19 cellular contexts compared by ENCODE assay signal in genomic region chr3:171883257-171883892, GRCh38. TPM values are rescaled to one million over a fixed set of nuclear protein-coding genes. Genes with fewer than 3 reads are reported as not detected.
DNase-seq lines count a peak whose midpoint lies in the region; ATAC-seq, FAIRE-seq and TF ChIP-seq lines count a peak whose summit lies in the region.
"Had no signal": no experiment of that assay in that cellular context is flagged by ENCODE, and none has a peak within 500 bp of the region (broad histone marks: within the 10 kb centered on the region; RNA-seq: fewer than 3 reads in every experiment).

No MANE protein-coding gene starts in this region.

- no peak overlapping the region for H3K9ac ChIP-seq in IMR-90 (ENCODE audit: low read depth, low read length)
- H3K9ac ChIP-seq: KMS-11 had no signal

- no peak for TF ChIP-seq RAD21 in IMR-90 (IDR thresholded peaks at IDR 0.05; ENCODE audit: low read length)

- H3K4me1 ChIP-seq in IMR-90 (ENCODE audit: control insufficient read depth, insufficient read depth, low read length) (peaks cover 8% of the 10 kb centered on the region), pancreas (peaks cover 0 to 7% (median 3%) of the 10 kb centered on the region in 3 donors)

- H3K9me3 ChIP-seq in IMR-90 (ENCODE audit: control insufficient read depth, insufficient read depth, low read length) = no peaks in the 10 kb centered on the region
- no peaks in the 10 kb centered on the region for H3K9me3 ChIP-seq in pancreas
- H3K9me3 ChIP-seq: SJSA1 had no signal

- intact Hi-C loops in Calu3 (cut with micrococcal nuclease; ENCODE audit: unreplicated experiment) (loop anchor here (2.0 kb wide), 2 partner anchors 53 to 155 kb away; partner anchors contain the start of gene FNDC3B), IMR-90 (cut with micrococcal nuclease) (no loop called here), pancreas (cut with DNase I) (no loop called here)

- no peaks in the 10 kb centered on the region for H4K20me1 ChIP-seq in IMR-90 (ENCODE audit: insufficient read depth, low read length)

- H3K56ac ChIP-seq in IMR-90 (ENCODE audit: extremely low read depth, insufficient read depth, low read length) = no peak overlapping the region

- no peak for TF ChIP-seq POLR2A in IMR-90 (IDR thresholded peaks at IDR 0.05; ENCODE audit: low read depth, low read length)

- H3K79me1 ChIP-seq in IMR-90 (ENCODE audit: low read depth in 1 of 2, low read length in 2 of 2) = no peaks in the 10 kb centered on the region

- H2BK15ac ChIP-seq in IMR-90 (ENCODE audit: low read depth, low read length) = no peak overlapping the region

- dilution Hi-C loops in IMR-90 (cut with HindIII; ENCODE audit: low sequenced_read_pairs, unreplicated experiment) = no loop called here

- H4K5ac ChIP-seq in IMR-90 (ENCODE audit: low read depth, low read length) = no peak overlapping the region

- H3K18ac ChIP-seq in IMR-90 (ENCODE audit: low read depth, low read length) = no peak overlapping the region

- POLR2A ChIA-PET in IMR-90 (lab: Charles Lee; ENCODE audit: unreplicated experiment) = no interaction called here

- WGBS in IMR-90 (ENCODE audit: extremely low coverage in 2 of 2, insufficient read length in 1 of 2), 2 experiments = no CpG with 5 or more reads among the region's 3 CpGs
- WGBS in pancreas, 2 donors = 49 to 52% methylated on average over 3 of the region's 3 CpGs

- peaks cover 7% of the 10 kb centered on the region for H3K9me3 Mint-ChIP-seq in Calu3 (ENCODE audit: low read depth, unreplicated experiment)
- H3K9me3 Mint-ChIP-seq: HFFc6 had no signal

- no peak overlapping the region for H3K4me2 ChIP-seq in IMR-90 (ENCODE audit: low read depth, low read length)
- H3K4me2 ChIP-seq: KMS-11 had no signal

- DNase-seq in Calu3 = no peak
- no peak for DNase-seq in IMR-90
- DNase-seq in kidney glomerular epithelial cell (lab: John Stamatoyannopoulos, UW) = peak; percentile 68
- no peak for DNase-seq in pancreas
- DNase-seq in middle frontal gyrus (ENCODE audit: extremely low spot score, low spot score) = no peak
- DNase-seq in A172 (ENCODE audit: low spot score) = no peak
- no peak for DNase-seq in islet precursor cell
- DNase-seq: COR-L47, HFFc6, NCI-H1436, NCI-H2029, NCI-H82, PC-3 had no signal

- no peak overlapping the region for H4K91ac ChIP-seq in IMR-90 (ENCODE audit: insufficient read depth, low read depth, low read length)

- no peak overlapping the region for H3K4ac ChIP-seq in IMR-90 (ENCODE audit: low read depth, low read length)

- no peak overlapping the region for H3K23ac ChIP-seq in IMR-90 (ENCODE audit: low read depth, low read length)

- H3K27me3 ChIP-seq in IMR-90 (ENCODE audit: control insufficient read depth, insufficient read depth, low read length) (no peaks in the 10 kb centered on the region), pancreas (no peaks in the 10 kb centered on the region)
- H3K27me3 ChIP-seq: SJSA1 had no signal

- no peak overlapping the region for H2AFZ ChIP-seq in IMR-90 (replicated peaks; ENCODE audit: low read length, poor library complexity)

- H4K8ac ChIP-seq in IMR-90 (ENCODE audit: low read depth in 2 of 2, low read length in 2 of 2) = no peak overlapping the region

- H2BK5ac ChIP-seq in IMR-90 (ENCODE audit: low read depth, low read length, poor library complexity, severe bottlenecking) = no peak overlapping the region

- CTCF ChIA-PET in Calu3 (lab: Charles Lee) (interaction anchor here (0.5 to 2.8 kb wide), 12 partner anchors 8 to 458 kb away, joined by 3 to 13 read pairs (median 6); no protein-coding TSS in a partner anchor), IMR-90 (lab: Yijun Ruan, JAX) (interaction anchor here (0.6 kb wide), 1 partner anchor 117 kb away, joined by 3 read pairs; no protein-coding TSS in a partner anchor)

- H3K36me3 Mint-ChIP-seq in Calu3 (ENCODE audit: insufficient read depth, unreplicated experiment) = peaks cover 13% of the 10 kb centered on the region

- H3K36me3 ChIP-seq in IMR-90 (ENCODE audit: control insufficient read depth, insufficient read depth, low read length) (no peaks in the 10 kb centered on the region), pancreas (no peaks in the 10 kb centered on the region)
- H3K36me3 ChIP-seq: SJSA1 had no signal

- H3K27ac Mint-ChIP-seq in Calu3 (ENCODE audit: unreplicated experiment) = peak overlapping the region; percentile 72
- H3K27ac Mint-ChIP-seq: HFFc6 had no signal

- TF ChIP-seq CTCF in Calu3 (IDR thresholded peaks at IDR 0.05; ENCODE audit: unreplicated experiment) (no peak), IMR-90 (conservative IDR thresholded peaks at IDR 0.05; ENCODE audit: low read depth, low read length) (no peak), pancreas (IDR thresholded peaks at IDR 0.05) (no peak)

- H3K27ac ChIP-seq in IMR-90 (ENCODE audit: insufficient read depth, low read length) (no peak overlapping the region), pancreas (peak overlapping the region in 3 of 4 donors; percentile 35 to 62 (median 57))
- H3K27ac ChIP-seq: KMS-11, SJSA1 had no signal

- H3K4me3 Mint-ChIP-seq in Calu3 (ENCODE audit: low read depth, unreplicated experiment) = peak overlapping the region; percentile 7
- H3K4me3 Mint-ChIP-seq: HFFc6 had no signal

- no peak overlapping the region for H3K14ac ChIP-seq in IMR-90 (replicated peaks; ENCODE audit: low read depth, low read length)

- H2BK20ac ChIP-seq in IMR-90 (ENCODE audit: low read depth, low read length) = no peak overlapping the region

- H2AK5ac ChIP-seq in IMR-90 (ENCODE audit: low read depth, low read length) = no peak overlapping the region; the same call in 1 of the 2 replicates

- ATAC-seq in IMR-90 (ENCODE audit: low read depth) = no peak
- peak in 3 of 4 donors; percentile 61 to 73 (median 65) for ATAC-seq in pancreas
- ATAC-seq: PC-3 had no signal

- no TSS peak for BruUV-seq in Calu3 (replicated peaks; lab: Mats Ljungman, UMichigan)
- BruUV-seq in IMR-90 (replicated peaks; lab: Mats Ljungman, UMichigan) = no TSS peak

- H3K9me1 ChIP-seq in IMR-90 (ENCODE audit: insufficient read depth, low read length) = no peaks in the 10 kb centered on the region; the same call in 1 of the 2 replicates

- no peak for FAIRE-seq in pancreas (lab: Jason Lieb, UNC)
- FAIRE-seq: H1 had no signal

- in situ Hi-C loops in IMR-90 (cut with MboI; ENCODE audit: low sequenced_read_pairs) = no loop called here

- no peak overlapping the region for H3K4me3 ChIP-seq in IMR-90 (ENCODE audit: insufficient read depth, low read depth, low read length)
- H3K4me3 ChIP-seq in pancreas = no peak overlapping the region
- H3K4me3 ChIP-seq: SJSA1 had no signal

- H2BK120ac ChIP-seq in IMR-90 (ENCODE audit: low read depth, low read length) = no peak overlapping the region

- H3K27me3 Mint-ChIP-seq in Calu3 (ENCODE audit: unreplicated experiment) = no peaks in the 10 kb centered on the region

- peaks cover 73% of the 10 kb centered on the region for H3K4me1 Mint-ChIP-seq in Calu3 (ENCODE audit: low read depth, unreplicated experiment)

- H2AK9ac ChIP-seq in IMR-90 (replicated peaks; ENCODE audit: low read depth, low read length, poor library complexity) = no peak overlapping the region

TF ChIP-seq in IMR-90, 13 proteins besides CTCF, POLR2A, EP300 and RAD21:
- no peak for TF ChIP-seq RFX5 (IDR thresholded peaks at IDR 0.05; ENCODE audit: low read depth, low read length)
- TF ChIP-seq RCOR1 (IDR thresholded peaks at IDR 0.05; ENCODE audit: insufficient replicate concordance, low read length) = no peak
- peak; percentile 29; the same call in 1 of the 2 replicates for TF ChIP-seq CEBPB (IDR thresholded peaks at IDR 0.05; ENCODE audit: low read depth, low read length)

RNA-seq across cellular contexts. Expression of gene TMEM212, which starts 40.2 kb away (rescaled TPM):
- total RNA-seq in Calu3 (2022) (not detected in 2 replicates), IMR-90 (2012; rRNA removed) (not detected in 2 replicates), pancreas (not detected)
- polyA plus RNA-seq in IMR-90 (2012; rRNA removed) (not detected in 2 replicates), pancreas (not detected)
- polyA plus RNA-seq in IMR-90 (2012; cell fraction: cytosol; rRNA removed) = not detected in 2 replicates
- not detected in 2 replicates for polyA plus RNA-seq in IMR-90 (2012; cell fraction: nucleus; rRNA removed; ENCODE audit: low replicate concordance)
- not detected in 2 replicates for total RNA-seq in A172 (2014; rRNA removed; shearing (Covaris generic))
- total RNA-seq: G401, H1, HFFc6, M059J, NCI-H460, PC-3, SJSA1 had no signal
- polyA plus RNA-seq: H1 had no signal
